In genomic region chr11:2447951-2448650, GRCh38 we compare ENCODE assay signal across 27 cellular contexts. TPM values are rescaled to one million over a fixed set of nuclear protein-coding genes. Genes with fewer than 3 reads are reported as not detected.
DNase-seq lines count a peak whose midpoint lies in the region; ATAC-seq, FAIRE-seq and TF ChIP-seq lines count a peak whose summit lies in the region.
"Had no signal": no experiment of that assay in that cellular context is flagged by ENCODE, and none has a peak within 500 bp of the region (broad histone marks: within the 10 kb centered on the region; RNA-seq: fewer than 3 reads in every experiment).

No MANE protein-coding gene starts in this region.

- H2BK5ac ChIP-seq in neuronal stem cell (ENCODE audit: low read length): no peak overlapping the region

- peaks cover 44% of the 10 kb centered on the region for H3K4me1 ChIP-seq in CD4-positive, CD25-positive, alpha-beta regulatory T cell (ENCODE audit: control insufficient read depth, insufficient read depth, low read length, poor library complexity, severe bottlenecking)
- peaks cover 0 to 2% of the 10 kb centered on the region in 2 donors for H3K4me1 ChIP-seq in neuronal stem cell (ENCODE audit: control insufficient read depth in 2 of 2, insufficient read depth in 1 of 2, low read depth in 1 of 2, low read length in 2 of 2)
- H3K4me1 ChIP-seq: ascending aorta, foreskin keratinocyte, parathyroid adenoma had no signal

- no peak for FAIRE-seq in H54 (lab: Jason Lieb, UNC)
- FAIRE-seq: G401.6, GM18507, H1, HTR-8/SVneo, TTC549 had no signal

- H3K27ac ChIP-seq in CD4-positive, CD25-positive, alpha-beta regulatory T cell (ENCODE audit: insufficient read depth, low read length, poor library complexity, severe bottlenecking): no peak overlapping the region
- H3K27ac ChIP-seq in neuronal stem cell (replicated peaks; ENCODE audit: low read length): no peak overlapping the region
- H3K27ac ChIP-seq: ascending aorta, foreskin keratinocyte, parathyroid adenoma, vagina had no signal

- H3K4me3 ChIP-seq in CD4-positive, CD25-positive, alpha-beta regulatory T cell (ENCODE audit: low read depth, low read length): no peak overlapping the region
- no peak overlapping the region for H3K4me3 ChIP-seq in neuronal stem cell (ENCODE audit: low read length in 2 of 2)
- H3K4me3 ChIP-seq: ascending aorta, vagina had no signal

- H4K8ac ChIP-seq in neuronal stem cell (ENCODE audit: low read depth, low read length): no peak overlapping the region

- TF ChIP-seq POLR2A in H54 (IDR thresholded peaks at IDR 0.05; ENCODE audit: low read depth, low read length): no peak

- H3K4me2 ChIP-seq in neuronal stem cell (ENCODE audit: insufficient read depth, low read length, poor library complexity, severe bottlenecking): no peak overlapping the region

- DNase-seq in activated CD8-positive, alpha-beta memory T cell treated with anti-CD3 and anti-CD28 coated beads, Interleukin-2, amount 50 U/mL, for 4 hours: peak; percentile 5
- no peak for DNase-seq in activated CD8-positive, alpha-beta memory T cell treated with anti-CD3 and anti-CD28 coated beads for 24 hours
- DNase-seq in CD4-positive, CD25-positive, alpha-beta regulatory T cell: no peak
- DNase-seq in chondrocyte (ENCODE audit: low spot score): peak; percentile 72
- no peak for DNase-seq in neuronal stem cell (ENCODE audit: low spot score)
- no peak for DNase-seq in activated CD4-positive, alpha-beta memory T cell treated with anti-CD3 and anti-CD28 coated beads, Interleukin-2, amount 10 ng/mL, durations not matched to agents 7 days and 5 days
- DNase-seq in H54 (ENCODE audit: insufficient read length, low spot score): no peak
- DNase-seq in NCI-H1694 (lab: John Stamatoyannopoulos, UW): no peak
- DNase-seq: activated CD4-positive, alpha-beta T cell treated with anti-CD3 and anti-CD28 coated beads for 1 hour; activated gamma-delta T cell treated with Interleukin-2 at 50 U/mL for 16 hours; central memory CD4-positive, alpha-beta T cell; effector CD4-positive, alpha-beta T cell; foreskin keratinocyte; islet precursor cell; NCI-H1694 treated with DMSO at 0.1 percent for 48 hours; NCI-H69 had no signal

- no peaks in the 10 kb centered on the region for H3K9me3 ChIP-seq in CD4-positive, CD25-positive, alpha-beta regulatory T cell (ENCODE audit: control insufficient read depth in 2 of 2, low read length in 2 of 2)
- peaks cover 3 to 4% of the 10 kb centered on the region in 2 donors for H3K9me3 ChIP-seq in neuronal stem cell (replicated peaks in 1 of 2; ENCODE audit: control insufficient read depth in 2 of 2, insufficient read depth in 1 of 2, low read depth in 1 of 2, low read length in 2 of 2)
- H3K9me3 ChIP-seq: ascending aorta, vagina had no signal

- no CpG with 5 or more reads among the region's 10 CpGs for WGBS in neuronal stem cell (ENCODE audit: extremely low coverage in 2 of 2, insufficient read length in 2 of 2, insufficient replicate concordance in 1 of 2), 2 donors

- H3K27me3 Mint-ChIP-seq in CD4-positive, CD25-positive, alpha-beta regulatory T cell: no peaks in the 10 kb centered on the region
- peaks cover 41% of the 10 kb centered on the region for H3K27me3 Mint-ChIP-seq in chondrocyte (ENCODE audit: low read depth)
- H3K27me3 Mint-ChIP-seq in activated CD4-positive, alpha-beta memory T cell treated with anti-CD3 and anti-CD28 coated beads, Interleukin-2, amount 10 ng/mL, durations not matched to agents 7 days and 5 days: peaks cover 7% of the 10 kb centered on the region

- no peaks in the 10 kb centered on the region for H3K79me1 ChIP-seq in neuronal stem cell (ENCODE audit: low read depth, low read length)

- no peaks in the 10 kb centered on the region for H3K36me3 ChIP-seq in CD4-positive, CD25-positive, alpha-beta regulatory T cell (ENCODE audit: control insufficient read depth, insufficient read depth, low read length)
- H3K36me3 ChIP-seq in neuronal stem cell (replicated peaks in 1 of 2; ENCODE audit: control insufficient read depth in 2 of 2, insufficient read depth in 2 of 2, low read length in 2 of 2): no peaks in the 10 kb centered on the region
- H3K36me3 ChIP-seq: ascending aorta, vagina had no signal

- no peak overlapping the region for H2BK15ac ChIP-seq in neuronal stem cell (ENCODE audit: low read length)

- H3K18ac ChIP-seq in neuronal stem cell (ENCODE audit: low read length): peak overlapping the region; percentile 19

- H3K4me1 Mint-ChIP-seq in CD4-positive, CD25-positive, alpha-beta regulatory T cell: peaks cover 0 to 39% (median 14%) of the 10 kb centered on the region in 4 donors
- peaks cover 3% of the 10 kb centered on the region for H3K4me1 Mint-ChIP-seq in chondrocyte (ENCODE audit: low read depth)
- peaks cover 29% of the 10 kb centered on the region for H3K4me1 Mint-ChIP-seq in activated CD4-positive, alpha-beta memory T cell treated with anti-CD3 and anti-CD28 coated beads, Interleukin-2, amount 10 ng/mL, durations not matched to agents 7 days and 5 days

- H3K27ac Mint-ChIP-seq in CD4-positive, CD25-positive, alpha-beta regulatory T cell: no peak overlapping the region
- H3K27ac Mint-ChIP-seq in chondrocyte (ENCODE audit: unreplicated experiment): no peak overlapping the region
- no peak overlapping the region for H3K27ac Mint-ChIP-seq in activated CD4-positive, alpha-beta memory T cell treated with anti-CD3 and anti-CD28 coated beads, Interleukin-2, amount 10 ng/mL, durations not matched to agents 7 days and 5 days

- peak overlapping the region; percentile 63 for H2BK12ac ChIP-seq in neuronal stem cell (ENCODE audit: low read length)

- H2BK120ac ChIP-seq in neuronal stem cell (ENCODE audit: low read depth, low read length): no peak overlapping the region

- H3K4me3 Mint-ChIP-seq in CD4-positive, CD25-positive, alpha-beta regulatory T cell: peak overlapping the region in 3 of 4 donors; percentile 85 to 95 (median 93)
- no peak overlapping the region for H3K4me3 Mint-ChIP-seq in chondrocyte (ENCODE audit: unreplicated experiment)
- no peak overlapping the region for H3K4me3 Mint-ChIP-seq in activated CD4-positive, alpha-beta memory T cell treated with anti-CD3 and anti-CD28 coated beads, Interleukin-2, amount 10 ng/mL, durations not matched to agents 7 days and 5 days

- H2AK5ac ChIP-seq in neuronal stem cell (ENCODE audit: low read depth, low read length): peak overlapping the region; percentile 94

- H3K9ac ChIP-seq in neuronal stem cell (ENCODE audit: low read depth, low read length, poor library complexity): no peak overlapping the region
- H3K9ac ChIP-seq: parathyroid adenoma had no signal

- peak overlapping the region; percentile 12 for H4K91ac ChIP-seq in neuronal stem cell (ENCODE audit: low read depth, low read length, poor library complexity)

- no peaks in the 10 kb centered on the region for H3K27me3 ChIP-seq in CD4-positive, CD25-positive, alpha-beta regulatory T cell (ENCODE audit: control insufficient read depth, insufficient read depth, low read length)
- peaks cover 17 to 84% (median 44%) of the 10 kb centered on the region in 3 experiments for H3K27me3 ChIP-seq in neuronal stem cell (ENCODE audit: control insufficient read depth in 3 of 3, insufficient read depth in 3 of 3, low read depth in 1 of 3, low read length in 3 of 3)
- H3K27me3 ChIP-seq: ascending aorta had no signal

- POLR2A ChIA-PET in activated CD4-positive, alpha-beta memory T cell treated with anti-CD3 and anti-CD28 coated beads, Interleukin-2, amount 10 ng/mL, durations not matched to agents 7 days and 5 days (lab: Charles Lee): interaction anchor here (1.2 kb wide), 1 partner anchor 18 kb away, joined by 4 read pairs; no protein-coding TSS in a partner anchor

- H3K9me3 Mint-ChIP-seq in CD4-positive, CD25-positive, alpha-beta regulatory T cell: no peaks in the 10 kb centered on the region
- H3K9me3 Mint-ChIP-seq in chondrocyte (ENCODE audit: low read depth): peaks cover 4% of the 10 kb centered on the region
- no peaks in the 10 kb centered on the region for H3K9me3 Mint-ChIP-seq in activated CD4-positive, alpha-beta memory T cell treated with anti-CD3 and anti-CD28 coated beads, Interleukin-2, amount 10 ng/mL, durations not matched to agents 7 days and 5 days

- peak overlapping the region; percentile 8 for H3K14ac ChIP-seq in neuronal stem cell (ENCODE audit: low read length)

- CTCF ChIA-PET in activated CD4-positive, alpha-beta memory T cell treated with anti-CD3 and anti-CD28 coated beads, Interleukin-2, amount 10 ng/mL, durations not matched to agents 7 days and 5 days (lab: Charles Lee): no interaction called here

- no peak overlapping the region for H3K4ac ChIP-seq in neuronal stem cell (ENCODE audit: low read length)

- no peak overlapping the region for H3K23ac ChIP-seq in neuronal stem cell (ENCODE audit: low read depth, low read length, poor library complexity)

- TF ChIP-seq CTCF in chondrocyte (IDR thresholded peaks at IDR 0.05): no peak

- no peak overlapping the region for H2AFZ ChIP-seq in neuronal stem cell (ENCODE audit: low read length)
- H2AFZ ChIP-seq: parathyroid adenoma had no signal

- peaks cover 4% of the 10 kb centered on the region for H3K36me3 Mint-ChIP-seq in CD4-positive, CD25-positive, alpha-beta regulatory T cell
- H3K36me3 Mint-ChIP-seq in chondrocyte (ENCODE audit: low read depth): no peaks in the 10 kb centered on the region
- H3K36me3 Mint-ChIP-seq in activated CD4-positive, alpha-beta memory T cell treated with anti-CD3 and anti-CD28 coated beads, Interleukin-2, amount 10 ng/mL, durations not matched to agents 7 days and 5 days (ENCODE audit: low read depth): no peaks in the 10 kb centered on the region

- ATAC-seq in CD4-positive, CD25-positive, alpha-beta regulatory T cell (ENCODE audit: low read depth in 2 of 2): no peak
- ATAC-seq: foreskin keratinocyte had no signal

RNA-seq across cellular contexts. Expression of gene KCNQ1, which starts 3.3 kb away (rescaled TPM):
- 13.4 TPM for total RNA-seq in CD4-positive, CD25-positive, alpha-beta regulatory T cell
- 1 to 10 TPM; 5.5 to 7.9 (median 6.4) TPM for polyA plus RNA-seq in CD4-positive, CD25-positive, alpha-beta regulatory T cell
- total RNA-seq in chondrocyte: 0.41 TPM in 1 of 3 replicates, not detected in the others
- polyA plus RNA-seq in neuronal stem cell (2013, experiment 1 of 2): 1.2 TPM
- polyA plus RNA-seq in neuronal stem cell (2013, experiment 2 of 2): 1.1 TPM
- 10 to 100 TPM; 14.8 to 15.0 TPM for total RNA-seq in activated CD4-positive, alpha-beta memory T cell treated with anti-CD3 and anti-CD28 coated beads, Interleukin-2, amount 10 ng/mL, durations not matched to agents 7 days and 5 days
- total RNA-seq: foreskin keratinocyte had no signal
- polyA plus RNA-seq: foreskin keratinocyte, mammary epithelial cell had no signal

RNA-seq across cellular contexts. Expression of gene TRPM5, which starts 3.8 kb away (rescaled TPM):
- 0.17 TPM for total RNA-seq in CD4-positive, CD25-positive, alpha-beta regulatory T cell
- not detected for polyA plus RNA-seq in CD4-positive, CD25-positive, alpha-beta regulatory T cell
- total RNA-seq in chondrocyte: not detected in 3 replicates
- 0.01 TPM for polyA plus RNA-seq in neuronal stem cell (2013, experiment 1 of 2)
- polyA plus RNA-seq in neuronal stem cell (2013, experiment 2 of 2): 0.01 TPM
- total RNA-seq in activated CD4-positive, alpha-beta memory T cell treated with anti-CD3 and anti-CD28 coated beads, Interleukin-2, amount 10 ng/mL, durations not matched to agents 7 days and 5 days: not detected
- total RNA-seq: ascending aorta, foreskin keratinocyte, H1, mammary epithelial cell, myocyte, temporal lobe, vagina had no signal
- polyA plus RNA-seq: foreskin keratinocyte, mammary epithelial cell had no signal

RNA-seq across cellular contexts. Expression of gene TSSC4, which starts 47.6 kb away (rescaled TPM):
- 59.6 TPM for total RNA-seq in CD4-positive, CD25-positive, alpha-beta regulatory T cell
- 10 to 100 TPM; 68.5 to 97.4 (median 76.9) TPM for polyA plus RNA-seq in CD4-positive, CD25-positive, alpha-beta regulatory T cell
- total RNA-seq in chondrocyte: 44.1 to 55.2 TPM (median 52.2 TPM) in 3 replicates
- 50.8 TPM for polyA plus RNA-seq in neuronal stem cell (2013, experiment 1 of 2)
- polyA plus RNA-seq in neuronal stem cell (2013, experiment 2 of 2): 54.1 TPM
- 10 to 100 TPM; 46.4 to 46.5 TPM for total RNA-seq in activated CD4-positive, alpha-beta memory T cell treated with anti-CD3 and anti-CD28 coated beads, Interleukin-2, amount 10 ng/mL, durations not matched to agents 7 days and 5 days

Comparison
In these comparisons a context has a peak if more than half of its experiments do, and no peak if none do; other contexts are left out.
1. DNase-seq: peak in activated CD8-positive, alpha-beta memory T cell treated with anti-CD3 and anti-CD28 coated beads, Interleukin-2, amount 50 U/mL, for 4 hours (single experiment) and chondrocyte (single experiment); none in activated CD8-positive, alpha-beta memory T cell treated with anti-CD3 and anti-CD28 coated beads for 24 hours (single experiment), CD4-positive, CD25-positive, alpha-beta regulatory T cell (0 of 3), neuronal stem cell (single experiment), activated CD4-positive, alpha-beta memory T cell treated with anti-CD3 and anti-CD28 coated beads, Interleukin-2, amount 10 ng/mL, durations not matched to agents 7 days and 5 days (single experiment), H54 (single experiment) and NCI-H1694 (single experiment).
2. H3K4me3 Mint-ChIP-seq: peak in CD4-positive, CD25-positive, alpha-beta regulatory T cell (3 of 4); none in chondrocyte (single experiment) and activated CD4-positive, alpha-beta memory T cell treated with anti-CD3 and anti-CD28 coated beads, Interleukin-2, amount 10 ng/mL, durations not matched to agents 7 days and 5 days (single experiment).
3. RNA of gene KCNQ1, which starts 3.3 kb away (total RNA-seq): 14.8 to 15.0 TPM in activated CD4-positive, alpha-beta memory T cell treated with anti-CD3 and anti-CD28 coated beads, Interleukin-2, amount 10 ng/mL, durations not matched to agents 7 days and 5 days and 13.4 TPM in CD4-positive, CD25-positive, alpha-beta regulatory T cell (single experiment); 0.41 TPM in chondrocyte; every median in the first group is over 10 times any median in the second.